In the genomic region with DNA sequence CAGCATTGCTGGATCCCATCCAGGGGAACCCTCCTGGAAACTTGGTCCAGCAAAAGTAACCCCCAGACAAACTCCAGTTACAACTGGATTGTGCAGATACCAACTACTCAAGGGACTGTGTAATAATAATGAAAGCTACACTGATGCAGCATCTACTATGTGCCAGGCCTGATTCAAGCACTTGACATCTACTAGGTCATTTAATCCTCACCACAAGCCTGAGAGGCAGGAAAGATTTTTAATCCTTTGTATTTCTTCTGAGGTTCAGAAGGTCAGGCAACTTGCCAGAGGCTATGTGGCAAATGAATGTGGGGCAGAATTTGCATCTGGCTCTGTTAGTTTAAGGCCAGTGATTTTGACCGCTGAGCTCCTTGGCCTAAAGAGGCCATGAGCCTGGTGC, we compare ENCODE assay signal across 22 cellular contexts. TPM values are rescaled to one million over a fixed set of nuclear protein-coding genes. Genes with fewer than 3 reads are reported as not detected.
DNase-seq lines count a peak whose midpoint lies in the region; ATAC-seq and TF ChIP-seq lines count a peak whose summit lies in the region.
"Had no signal": no experiment of that assay in that cellular context is flagged by ENCODE, and none has a peak within 500 bp of the region (broad histone marks: within the 10 kb centered on the region; RNA-seq: fewer than 3 reads in every experiment).

No MANE protein-coding gene starts in this region.

- no peak overlapping the region for H2AFZ ChIP-seq in GM23248

- H3F3A ChIP-seq in GM23248 (ENCODE audit: insufficient read depth): no peaks in the 10 kb centered on the region

- H3K4me1 Mint-ChIP-seq in CD4-positive, CD25-positive, alpha-beta regulatory T cell: peaks cover 0 to 2% (median 0%) of the 10 kb centered on the region in 4 donors
- H3K4me1 Mint-ChIP-seq in nephron: peaks cover 24% of the 10 kb centered on the region

- peaks cover 77% of the 10 kb centered on the region for H3K36me3 Mint-ChIP-seq in CD4-positive, CD25-positive, alpha-beta regulatory T cell
- no peaks in the 10 kb centered on the region for H3K36me3 Mint-ChIP-seq in nephron (ENCODE audit: low read depth)

- no peak overlapping the region for H3K4me3 ChIP-seq in CD4-positive, CD25-positive, alpha-beta regulatory T cell (ENCODE audit: low read depth, low read length)
- no peak overlapping the region for H3K4me3 ChIP-seq in GM23248

- peaks cover 0 to 1% (median 0%) of the 10 kb centered on the region in 7 donors for H3K9me3 Mint-ChIP-seq in CD4-positive, CD25-positive, alpha-beta regulatory T cell
- no peaks in the 10 kb centered on the region for H3K9me3 Mint-ChIP-seq in nephron
- H3K9me3 Mint-ChIP-seq: CD8-positive, alpha-beta T cell had no signal

- no peaks in the 10 kb centered on the region for H4K20me1 ChIP-seq in GM23248 (ENCODE audit: insufficient read depth)

- H3K9me2 ChIP-seq in GM23248 (ENCODE audit: insufficient read depth): no peaks in the 10 kb centered on the region

- in situ Hi-C loops in GM23248 (cut with MboI): loop anchor here (25.0 kb wide), 1 partner anchor 536 kb away; no protein-coding TSS in a partner anchor

- no peaks in the 10 kb centered on the region for H3K9me3 ChIP-seq in CD4-positive, CD25-positive, alpha-beta regulatory T cell (ENCODE audit: control insufficient read depth in 2 of 2, low read length in 2 of 2)
- no peaks in the 10 kb centered on the region for H3K9me3 ChIP-seq in GM23248 (ENCODE audit: low read depth)
- H3K9me3 ChIP-seq: BE2C had no signal

- H3K27ac ChIP-seq in CD4-positive, CD25-positive, alpha-beta regulatory T cell (ENCODE audit: insufficient read depth, low read length, poor library complexity, severe bottlenecking): no peak overlapping the region
- H3K27ac ChIP-seq in GM23248: no peak overlapping the region

- no peak overlapping the region for H3K9ac ChIP-seq in GM23248

- no peak overlapping the region for H3K4me2 ChIP-seq in GM23248 (ENCODE audit: unreplicated experiment)

- H3K4me1 ChIP-seq in CD4-positive, CD25-positive, alpha-beta regulatory T cell (ENCODE audit: control insufficient read depth, insufficient read depth, low read length, poor library complexity, severe bottlenecking): no peaks in the 10 kb centered on the region
- H3K4me1 ChIP-seq in GM23248 (ENCODE audit: insufficient read depth): no peaks in the 10 kb centered on the region
- H3K4me1 ChIP-seq: BE2C had no signal

- no peak for DNase-seq in CD4-positive, CD25-positive, alpha-beta regulatory T cell
- DNase-seq in GM23248: peak; percentile 9
- peak; percentile 38 for DNase-seq in astrocyte of the hippocampus (ENCODE audit: low read depth, low spot score)
- DNase-seq in NCI-H2227 (lab: John Stamatoyannopoulos, UW; ENCODE audit: unreplicated experiment): no peak
- DNase-seq: BE2C; Calu3; CD8-positive, alpha-beta T cell; DMS53; GOT3; KBM-7; MV-4-11; NCI-H1694 treated with DMSO at 0.1 percent for 48 hours; NCI-H2107; NCI-H2227 treated with DMSO at 0.1 percent for 48 hours; NCI-H510A treated with DMSO at 0.1 percent for 48 hours; NCI-H82; PC-3 had no signal

- H3K27me3 Mint-ChIP-seq in CD4-positive, CD25-positive, alpha-beta regulatory T cell: no peaks in the 10 kb centered on the region
- H3K27me3 Mint-ChIP-seq in nephron (ENCODE audit: low read depth): peaks cover 14% of the 10 kb centered on the region

- ATAC-seq in CD4-positive, CD25-positive, alpha-beta regulatory T cell (ENCODE audit: low read depth in 2 of 2): no peak
- ATAC-seq in HG03045 (IDR thresholded peaks at IDR 0.05; ENCODE audit: unreplicated experiment) (no peak), esophagus mucosa (no peak)
- ATAC-seq: CD8-positive, alpha-beta T cell; HCT116; HepG2; PC-3 had no signal

- H3K79me2 ChIP-seq in GM23248 (ENCODE audit: insufficient read depth): no peaks in the 10 kb centered on the region

- peaks cover 70% of the 10 kb centered on the region for H3K36me3 ChIP-seq in CD4-positive, CD25-positive, alpha-beta regulatory T cell (ENCODE audit: control insufficient read depth, insufficient read depth, low read length)
- H3K36me3 ChIP-seq in GM23248 (ENCODE audit: low read depth): no peaks in the 10 kb centered on the region
- H3K36me3 ChIP-seq: BE2C had no signal

- H3K27me3 ChIP-seq in CD4-positive, CD25-positive, alpha-beta regulatory T cell (ENCODE audit: control insufficient read depth, insufficient read depth, low read length): no peaks in the 10 kb centered on the region
- H3K27me3 ChIP-seq in GM23248 (replicated peaks; ENCODE audit: insufficient read depth): no peaks in the 10 kb centered on the region
- H3K27me3 ChIP-seq: BE2C had no signal

- WGBS in GM23248 (ENCODE audit: low coverage in 1 of 2, low lambda C conversion rate in 2 of 2, missing lambda C conversion rate in 2 of 2), 2 experiments: 95 to 100% methylated on average over 1 of the region's 1 CpG

- no peak overlapping the region for H3K4me3 Mint-ChIP-seq in CD4-positive, CD25-positive, alpha-beta regulatory T cell
- no peak overlapping the region for H3K4me3 Mint-ChIP-seq in nephron
- H3K4me3 Mint-ChIP-seq: CD8-positive, alpha-beta T cell had no signal

- TF ChIP-seq CTCF in nephron (IDR thresholded peaks at IDR 0.05; ENCODE audit: unreplicated experiment in 3 of 3): no peak

- H3K27ac Mint-ChIP-seq in CD4-positive, CD25-positive, alpha-beta regulatory T cell: peak overlapping the region in 2 of 3 donors; percentile 59 to 60
- H3K27ac Mint-ChIP-seq in nephron: peak overlapping the region in 2 of 3 experiments; percentile 26 to 35
- H3K27ac Mint-ChIP-seq: CD8-positive, alpha-beta T cell had no signal

RNA-seq across cellular contexts. Expression of gene FOXI1, which starts 29.5 kb away (rescaled TPM):
- not detected for total RNA-seq in CD4-positive, CD25-positive, alpha-beta regulatory T cell
- not detected for polyA plus RNA-seq in CD4-positive, CD25-positive, alpha-beta regulatory T cell
- total RNA-seq in GM23248 (2014; rRNA removed; shearing (Covaris generic)): not detected in 2 replicates
- not detected in 2 replicates for polyA plus RNA-seq in GM23248 (2016; fragmentation: Nextera tagmentation; extraction: Ambion mirVana)
- total RNA-seq in esophagus mucosa: 0.16 TPM
- total RNA-seq: Calu3; CD8-positive, alpha-beta T cell; HepG2; PC-3 had no signal
- polyA plus RNA-seq: HepG2 had no signal

Comparison
In these comparisons a context has a peak if more than half of its experiments do, and no peak if none do; other contexts are left out.
1. DNase-seq: peak in GM23248 (single experiment) and astrocyte of the hippocampus (single experiment); none in CD4-positive, CD25-positive, alpha-beta regulatory T cell (0 of 3) and NCI-H2227 (single experiment).